In genomic region chr7:122834571-122834942, GRCh38 we compare ENCODE assay signal across 2 cellular contexts. TPM values are rescaled to one million over a fixed set of nuclear protein-coding genes. Genes with fewer than 3 reads are reported as not detected.
"Had no signal": no experiment of that assay in that cellular context is flagged by ENCODE, and none has a peak within 500 bp of the region (broad histone marks: within the 10 kb centered on the region; RNA-seq: fewer than 3 reads in every experiment).

No MANE protein-coding gene starts in this region.

RNA-seq across cellular contexts. Expression of gene CADPS2, which starts 51.7 kb away (rescaled TPM):
- total RNA-seq: activated CD4-positive, alpha-beta memory T cell treated with anti-CD3 and anti-CD28 coated beads, Interleukin-2, amount 10 ng/mL, durations not matched to agents 7 days and 5 days; activated CD4-positive, alpha-beta T cell treated with anti-CD3 and anti-CD28 coated beads for 36 hours had no signal
